8 cellular contexts compared by ENCODE assay signal in the genomic region with DNA sequence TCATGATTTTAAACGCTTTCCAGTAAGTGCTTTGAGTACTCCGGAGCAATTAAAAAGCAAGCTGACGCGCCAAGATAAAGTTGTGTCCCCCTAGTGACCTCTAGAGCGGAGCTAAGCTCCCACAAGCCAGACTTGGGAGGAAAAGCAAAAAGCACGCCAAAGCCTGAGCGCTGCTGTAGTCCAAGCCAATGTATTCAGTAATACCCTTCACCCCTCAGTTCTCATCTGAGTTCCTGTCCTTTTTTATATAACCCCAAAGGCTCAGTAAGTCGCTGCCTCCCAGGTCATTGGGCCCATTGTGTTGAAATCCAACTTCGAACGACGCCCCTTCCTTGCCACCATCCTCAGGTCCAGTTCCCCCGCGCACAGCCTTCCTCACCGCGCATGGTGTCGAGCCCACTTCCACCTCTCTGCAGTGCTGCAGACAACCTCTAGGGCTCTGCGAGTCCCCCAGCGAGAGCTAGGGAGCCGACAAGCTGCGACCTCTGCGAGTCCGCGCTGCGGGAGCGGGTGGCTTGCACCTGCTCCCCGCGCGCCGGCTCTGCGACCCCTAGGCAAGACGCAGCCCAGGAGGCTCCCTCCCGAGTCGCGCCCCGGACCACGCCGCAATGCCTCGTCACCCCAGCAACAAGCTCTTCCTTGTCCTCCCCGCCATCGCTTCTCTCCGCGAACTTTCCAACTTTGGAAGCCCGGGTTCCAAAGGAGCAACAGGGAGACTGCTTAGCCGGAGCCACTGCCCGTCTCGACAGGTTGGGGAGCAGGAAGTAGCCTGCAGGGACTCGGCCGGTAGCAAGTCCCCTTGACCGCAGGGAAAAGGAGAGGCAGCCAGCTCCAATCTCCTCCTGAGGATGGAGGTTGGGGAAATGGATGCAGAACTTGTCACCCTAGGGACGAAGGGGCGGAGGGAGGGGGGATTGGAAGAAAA. TPM values are rescaled to one million over a fixed set of nuclear protein-coding genes. Genes with fewer than 3 reads are reported as not detected.
DNase-seq lines count a peak whose midpoint lies in the region; ATAC-seq and TF ChIP-seq lines count a peak whose summit lies in the region.

No MANE protein-coding gene starts in this region.

- no peaks in the 10 kb centered on the region for H3K36me3 Mint-ChIP-seq in activated naive CD8-positive, alpha-beta T cell treated with anti-CD3 and anti-CD28 coated beads, Interleukin-2, amount 50 U/mL, for 24 hours (ENCODE audit: low read depth)

- no peaks in the 10 kb centered on the region for H3K4me1 ChIP-seq in BE2C

- no peak overlapping the region for H3K27ac Mint-ChIP-seq in activated naive CD8-positive, alpha-beta T cell treated with anti-CD3 and anti-CD28 coated beads, Interleukin-2, amount 50 U/mL, for 24 hours

- no peaks in the 10 kb centered on the region for H3K9me3 Mint-ChIP-seq in activated naive CD8-positive, alpha-beta T cell treated with anti-CD3 and anti-CD28 coated beads, Interleukin-2, amount 50 U/mL, for 24 hours

- peak overlapping the region; percentile 60 for H3K4me3 Mint-ChIP-seq in activated naive CD8-positive, alpha-beta T cell treated with anti-CD3 and anti-CD28 coated beads, Interleukin-2, amount 50 U/mL, for 24 hours

- DNase-seq in BE2C, result peak; percentile 60
- DNase-seq in NCI-H510A treated with DMSO at 0.1 percent for 48 hours (lab: John Stamatoyannopoulos, UW), result peak; percentile 79
- DNase-seq in activated naive CD8-positive, alpha-beta T cell treated with anti-CD3 and anti-CD28 coated beads, Interleukin-2, amount 50 U/mL, for 24 hours, result peak; percentile 52
- DNase-seq in hippocampal formation (lab: John Stamatoyannopoulos, UW), result peak; percentile 36 to 48
- peak; percentile 25 for DNase-seq in renal cortical epithelial cell (ENCODE audit: low read depth)
- no peak for DNase-seq in HT-29 (ENCODE audit: low spot score)

- H3K4me1 Mint-ChIP-seq in activated naive CD8-positive, alpha-beta T cell treated with anti-CD3 and anti-CD28 coated beads, Interleukin-2, amount 50 U/mL, for 24 hours, result peaks cover 15% of the 10 kb centered on the region

- TF ChIP-seq CTCF in BE2C (IDR thresholded peaks at IDR 0.05; ENCODE audit: low read depth, low read length), result peak; percentile 48

- peaks cover 61% of the 10 kb centered on the region for H3K27me3 Mint-ChIP-seq in activated naive CD8-positive, alpha-beta T cell treated with anti-CD3 and anti-CD28 coated beads, Interleukin-2, amount 50 U/mL, for 24 hours

- ATAC-seq in GM18870 (IDR thresholded peaks at IDR 0.05; ENCODE audit: unreplicated experiment), result peak; percentile 77
- peak; percentile 82 for ATAC-seq in HG03064 (IDR thresholded peaks at IDR 0.05; ENCODE audit: low read depth, unreplicated experiment)
- ATAC-seq in activated naive CD8-positive, alpha-beta T cell treated with anti-CD3 and anti-CD28 coated beads, Interleukin-2, amount 50 U/mL, for 24 hours, result peak; percentile 92

- peaks cover 37% of the 10 kb centered on the region for H3K27me3 ChIP-seq in BE2C

- no peaks in the 10 kb centered on the region for H3K36me3 ChIP-seq in BE2C

- H3K9me3 ChIP-seq in BE2C, result no peaks in the 10 kb centered on the region

- peak overlapping the region; percentile 41 for H3K4me3 ChIP-seq in BE2C (ENCODE audit: low read depth, low read length)

RNA-seq across cellular contexts. Expression of a gene that starts 3.8 kb away (rescaled TPM):
- 0.45 TPM for polyA plus RNA-seq in BE2C (2012; ENCODE audit: insufficient read depth, insufficient read length, low read depth)
- total RNA-seq in renal cortical epithelial cell, result 1.7 and 8.5 TPM in 2 replicates
- 2.8 and 3.3 TPM in 2 replicates for total RNA-seq in HT-29 (2014; rRNA removed; shearing (Covaris generic))
